Comparison of ENCODE assay signal across 1 cellular context in the genomic region with DNA sequence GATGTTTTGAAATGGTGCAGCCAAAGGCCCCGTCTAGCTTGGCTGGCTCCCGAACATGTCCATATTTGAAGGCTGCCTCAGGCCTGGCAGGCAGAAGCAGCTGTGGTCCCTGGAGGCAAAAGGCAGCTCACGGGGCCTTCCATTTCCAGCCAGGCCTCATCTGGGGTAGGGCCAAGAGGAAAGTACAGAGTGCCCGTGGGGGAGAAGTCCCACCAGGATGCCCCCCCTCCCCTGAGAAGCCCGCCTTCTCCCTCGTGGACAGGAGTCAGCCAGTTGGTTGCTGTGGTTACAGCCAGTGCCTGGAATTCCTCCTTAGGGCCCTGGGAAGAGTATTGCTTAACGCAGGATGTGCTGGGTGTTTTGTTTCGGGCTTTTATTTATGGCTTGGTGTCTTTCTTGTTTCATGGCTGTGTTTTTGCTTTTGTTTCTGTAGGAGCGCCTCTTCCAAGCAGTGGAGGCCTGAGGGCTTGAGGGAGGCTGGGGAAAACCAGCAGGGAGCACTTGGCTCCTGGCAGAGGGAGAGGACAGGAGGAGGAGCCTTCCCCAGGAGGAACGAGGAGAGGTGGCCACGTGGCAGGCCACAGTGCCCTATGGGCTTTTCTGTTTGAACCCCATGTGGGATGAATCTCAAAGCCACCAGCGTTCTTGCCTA.
TF ChIP-seq lines count a peak whose summit lies in the region.

No MANE protein-coding gene starts in this region.

TF ChIP-seq in HepG2, 621 proteins besides CTCF, POLR2A, EP300 and RAD21:
- TF ChIP-seq BRCA1 (CRISPR knock-in tag; IDR thresholded peaks at IDR 0.05) (no peak), TAF15 (IDR thresholded peaks at IDR 0.05; ENCODE audit: low read depth, low read length, poor library complexity, severe bottlenecking) (no peak), CEBPG (CRISPR knock-in tag; IDR thresholded peaks at IDR 0.05) (peak; percentile 63), ZNF232 (CRISPR knock-in tag; IDR thresholded peaks at IDR 0.05; ENCODE audit: borderline replicate concordance) (no peak), FOSL1 (CRISPR knock-in tag; IDR thresholded peaks at IDR 0.05; ENCODE audit: borderline replicate concordance) (no peak), MED13 (CRISPR knock-in tag; IDR thresholded peaks at IDR 0.05) (no peak), ZNF263 (CRISPR knock-in tag; IDR thresholded peaks at IDR 0.05) (peak; percentile 55; the same call in 1 of the 2 replicates), POLR2AphosphoS2 (IDR thresholded peaks at IDR 0.05; ENCODE audit: low read depth, low read length) (no peak), ZSCAN21 (CRISPR knock-in tag; IDR thresholded peaks at IDR 0.05; ENCODE audit: borderline replicate concordance) (no peak), SIX1 (CRISPR knock-in tag; IDR thresholded peaks at IDR 0.05; ENCODE audit: borderline replicate concordance) (no peak), CEBPB (IDR thresholded peaks at IDR 0.05; ENCODE audit: borderline replicate concordance, low read depth, low read length) (peak; percentile 28; the same call in 1 of the 2 replicates), KLF15 (CRISPR knock-in tag; IDR thresholded peaks at IDR 0.05; ENCODE audit: borderline replicate concordance) (no peak), ZNF780A (CRISPR knock-in tag; IDR thresholded peaks at IDR 0.05) (no peak)
- TF ChIP-seq, protein P1, sequence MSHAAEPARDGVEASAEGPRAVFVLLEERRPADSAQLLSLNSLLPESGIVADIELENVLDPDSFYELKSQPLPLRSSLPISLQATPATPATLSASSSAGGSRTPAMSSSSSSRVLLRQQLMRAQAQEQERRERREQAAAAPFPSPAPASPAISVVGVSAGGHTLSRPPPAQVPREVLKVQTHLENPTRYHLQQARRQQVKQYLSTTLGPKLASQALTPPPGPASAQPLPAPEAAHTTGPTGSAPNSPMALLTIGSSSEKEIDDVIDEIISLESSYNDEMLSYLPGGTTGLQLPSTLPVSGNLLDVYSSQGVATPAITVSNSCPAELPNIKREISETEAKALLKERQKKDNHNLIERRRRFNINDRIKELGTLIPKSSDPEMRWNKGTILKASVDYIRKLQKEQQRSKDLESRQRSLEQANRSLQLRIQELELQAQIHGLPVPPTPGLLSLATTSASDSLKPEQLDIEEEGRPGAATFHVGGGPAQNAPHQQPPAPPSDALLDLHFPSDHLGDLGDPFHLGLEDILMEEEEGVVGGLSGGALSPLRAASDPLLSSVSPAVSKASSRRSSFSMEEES (CRISPR knock-in tag; IDR thresholded peaks at IDR 0.05): no peak
- TF ChIP-seq, protein P2, sequence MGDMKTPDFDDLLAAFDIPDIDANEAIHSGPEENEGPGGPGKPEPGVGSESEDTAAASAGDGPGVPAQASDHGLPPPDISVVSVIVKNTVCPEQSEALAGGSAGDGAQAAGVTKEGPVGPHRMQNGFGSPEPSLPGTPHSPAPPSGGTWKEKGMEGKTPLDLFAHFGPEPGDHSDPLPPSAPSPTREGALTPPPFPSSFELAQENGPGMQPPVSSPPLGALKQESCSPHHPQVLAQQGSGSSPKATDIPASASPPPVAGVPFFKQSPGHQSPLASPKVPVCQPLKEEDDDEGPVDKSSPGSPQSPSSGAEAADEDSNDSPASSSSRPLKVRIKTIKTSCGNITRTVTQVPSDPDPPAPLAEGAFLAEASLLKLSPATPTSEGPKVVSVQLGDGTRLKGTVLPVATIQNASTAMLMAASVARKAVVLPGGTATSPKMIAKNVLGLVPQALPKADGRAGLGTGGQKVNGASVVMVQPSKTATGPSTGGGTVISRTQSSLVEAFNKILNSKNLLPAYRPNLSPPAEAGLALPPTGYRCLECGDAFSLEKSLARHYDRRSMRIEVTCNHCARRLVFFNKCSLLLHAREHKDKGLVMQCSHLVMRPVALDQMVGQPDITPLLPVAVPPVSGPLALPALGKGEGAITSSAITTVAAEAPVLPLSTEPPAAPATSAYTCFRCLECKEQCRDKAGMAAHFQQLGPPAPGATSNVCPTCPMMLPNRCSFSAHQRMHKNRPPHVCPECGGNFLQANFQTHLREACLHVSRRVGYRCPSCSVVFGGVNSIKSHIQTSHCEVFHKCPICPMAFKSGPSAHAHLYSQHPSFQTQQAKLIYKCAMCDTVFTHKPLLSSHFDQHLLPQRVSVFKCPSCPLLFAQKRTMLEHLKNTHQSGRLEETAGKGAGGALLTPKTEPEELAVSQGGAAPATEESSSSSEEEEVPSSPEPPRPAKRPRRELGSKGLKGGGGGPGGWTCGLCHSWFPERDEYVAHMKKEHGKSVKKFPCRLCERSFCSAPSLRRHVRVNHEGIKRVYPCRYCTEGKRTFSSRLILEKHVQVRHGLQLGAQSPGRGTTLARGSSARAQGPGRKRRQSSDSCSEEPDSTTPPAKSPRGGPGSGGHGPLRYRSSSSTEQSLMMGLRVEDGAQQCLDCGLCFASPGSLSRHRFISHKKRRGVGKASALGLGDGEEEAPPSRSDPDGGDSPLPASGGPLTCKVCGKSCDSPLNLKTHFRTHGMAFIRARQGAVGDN (CRISPR knock-in tag; IDR thresholded peaks at IDR 0.05): peak; percentile 28; the same call in 1 of the 2 replicates
- TF ChIP-seq, protein P3, sequence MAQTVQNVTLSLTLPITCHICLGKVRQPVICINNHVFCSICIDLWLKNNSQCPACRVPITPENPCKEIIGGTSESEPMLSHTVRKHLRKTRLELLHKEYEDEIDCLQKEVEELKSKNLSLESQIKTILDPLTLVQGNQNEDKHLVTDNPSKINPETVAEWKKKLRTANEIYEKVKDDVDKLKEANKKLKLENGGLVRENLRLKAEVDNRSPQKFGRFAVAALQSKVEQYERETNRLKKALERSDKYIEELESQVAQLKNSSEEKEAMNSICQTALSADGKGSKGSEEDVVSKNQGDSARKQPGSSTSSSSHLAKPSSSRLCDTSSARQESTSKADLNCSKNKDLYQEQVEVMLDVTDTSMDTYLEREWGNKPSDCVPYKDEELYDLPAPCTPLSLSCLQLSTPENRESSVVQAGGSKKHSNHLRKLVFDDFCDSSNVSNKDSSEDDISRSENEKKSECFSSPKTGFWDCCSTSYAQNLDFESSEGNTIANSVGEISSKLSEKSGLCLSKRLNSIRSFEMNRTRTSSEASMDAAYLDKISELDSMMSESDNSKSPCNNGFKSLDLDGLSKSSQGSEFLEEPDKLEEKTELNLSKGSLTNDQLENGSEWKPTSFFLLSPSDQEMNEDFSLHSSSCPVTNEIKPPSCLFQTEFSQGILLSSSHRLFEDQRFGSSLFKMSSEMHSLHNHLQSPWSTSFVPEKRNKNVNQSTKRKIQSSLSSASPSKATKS (CRISPR knock-in tag; IDR thresholded peaks at IDR 0.05): no peak
- TF ChIP-seq, protein P4, sequence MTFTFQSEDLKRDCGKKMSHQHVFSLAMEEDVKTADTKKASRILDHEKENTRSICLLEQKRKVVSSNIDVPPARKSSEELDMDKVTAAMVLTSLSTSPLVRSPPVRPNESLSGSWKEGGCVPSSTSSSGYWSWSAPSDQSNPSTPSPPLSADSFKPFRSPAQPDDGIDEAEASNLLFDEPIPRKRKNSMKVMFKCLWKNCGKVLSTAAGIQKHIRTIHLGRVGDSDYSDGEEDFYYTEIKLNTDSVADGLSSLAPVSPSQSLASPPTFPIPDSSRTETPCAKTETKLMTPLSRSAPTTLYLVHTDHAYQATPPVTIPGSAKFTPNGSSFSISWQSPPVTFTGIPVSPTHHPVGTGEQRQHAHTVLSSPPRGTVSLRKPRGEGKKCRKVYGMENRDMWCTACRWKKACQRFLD (CRISPR knock-in tag; IDR thresholded peaks at IDR 0.05; ENCODE audit: borderline replicate concordance): no peak
